In the genomic region with DNA sequence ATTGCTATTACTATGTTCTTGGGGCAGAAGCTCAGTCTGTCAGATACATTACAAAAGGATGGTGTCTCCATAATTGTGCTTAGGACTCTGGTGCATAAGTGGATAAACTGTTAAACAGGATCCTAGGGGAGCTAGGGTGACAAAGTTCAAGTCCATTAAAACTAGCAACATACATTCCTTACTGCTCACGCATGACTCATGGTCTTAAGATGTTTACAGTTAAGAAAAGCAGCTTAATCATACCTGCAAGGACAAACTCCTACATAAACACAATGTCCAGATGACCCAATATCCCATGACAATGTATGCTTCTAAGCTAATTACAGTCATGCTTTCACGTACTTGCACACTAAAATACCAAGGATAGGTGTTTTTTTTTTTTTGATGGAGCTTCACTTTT, we compare ENCODE assay signal across 15 cellular contexts. TPM values are rescaled to one million over a fixed set of nuclear protein-coding genes. Genes with fewer than 3 reads are reported as not detected.
DNase-seq lines count a peak whose midpoint lies in the region; ATAC-seq and TF ChIP-seq lines count a peak whose summit lies in the region.
"Had no signal": no experiment of that assay in that cellular context is flagged by ENCODE, and none has a peak within 500 bp of the region (broad histone marks: within the 10 kb centered on the region; RNA-seq: fewer than 3 reads in every experiment).

No MANE protein-coding gene starts in this region.

- intact Hi-C loops in heart left ventricle (cut with DNase I) = loop anchor here in 1 of 10 donors (5.0 kb wide), 1 partner anchor 39 kb away; the partner anchor contains the start of gene ZNF808

- TF ChIP-seq CTCF in choroid plexus epithelial cell (conservative IDR thresholded peaks at IDR 0.05; ENCODE audit: low read depth, low read length) (no peak), heart left ventricle (IDR thresholded peaks at IDR 0.05) (no peak)

- WGBS in heart left ventricle, 4 donors = 84 to 96% (median 92%) methylated on average over 2 of the region's 2 CpGs

- DNase-seq in EH (ENCODE audit: low read depth) (peak; percentile 61), LHCN-M2 (ENCODE audit: low read depth) (peak; percentile 67), choroid plexus epithelial cell (ENCODE audit: low read depth) (peak; percentile 71), kidney tubule cell (ENCODE audit: low spot score) (peak; percentile 55), NCI-H510A treated with DMSO at 0.1 percent for 48 hours (lab: John Stamatoyannopoulos, UW) (no peak), heart left ventricle (no peak)
- DNase-seq in stimulated activated CD8-positive, alpha-beta memory T cell treated with anti-CD3 and anti-CD28 coated beads, Interleukin-4, amount 100 ng/mL, for 48 hours = no peak
- DNase-seq: activated CD8-positive, alpha-beta T cell treated with anti-CD3 and anti-CD28 coated beads, Interleukin-2, amount 10 ng/mL, durations not matched to agents 7 days and 5 days; cortex of kidney; NCI-H1105 treated with DMSO at 0.1 percent for 48 hours; right lobe of liver; stimulated activated CD4-positive, alpha-beta T cell treated with anti-CD3 and anti-CD28 coated beads, Interleukin-4, amount 100 ng/mL, for 4 hours; transverse colon; WERI-Rb-1 had no signal

- H3K36me3 ChIP-seq in heart left ventricle = peaks cover 0 to 36% (median 13%) of the 10 kb centered on the region in 9 donors
- H3K36me3 ChIP-seq: right lobe of liver had no signal

- ATAC-seq in HG02885 (IDR thresholded peaks at IDR 0.05; ENCODE audit: poor library complexity, unreplicated experiment) (no peak), heart left ventricle (no peak)
- ATAC-seq: activated CD8-positive, alpha-beta T cell treated with anti-CD3 and anti-CD28 coated beads, Interleukin-2, amount 10 ng/mL, durations not matched to agents 7 days and 5 days; right lobe of liver had no signal

- peaks cover 0 to 65% (median 5%) of the 10 kb centered on the region in 12 donors for H3K9me3 ChIP-seq in heart left ventricle

- H3K4me1 ChIP-seq in heart left ventricle = peaks cover 0 to 16% (median 8%) of the 10 kb centered on the region in 12 donors

- H3K27me3 ChIP-seq in heart left ventricle = no peaks in the 10 kb centered on the region
- H3K27me3 ChIP-seq: right lobe of liver, transverse colon had no signal

- H3K4me3 ChIP-seq in choroid plexus epithelial cell (ENCODE audit: low read depth, low read length) = no peak overlapping the region
- no peak overlapping the region for H3K4me3 ChIP-seq in heart left ventricle
- H3K4me3 ChIP-seq: right lobe of liver, transverse colon had no signal

- no peak for TF ChIP-seq POLR2A in heart left ventricle (IDR thresholded peaks at IDR 0.05)

- H3K27ac ChIP-seq in heart left ventricle = no peak overlapping the region
- H3K27ac ChIP-seq: right lobe of liver, transverse colon, WERI-Rb-1 had no signal

RNA-seq across cellular contexts. Expression of gene ZNF701, which starts 3.5 kb away (rescaled TPM):
- total RNA-seq in LHCN-M2 (2014; rRNA removed) = 6.5 and 8.0 TPM in 2 replicates
- polyA plus RNA-seq in LHCN-M2 (2012) = 2.2 TPM
- 10 to 100 TPM in 8 of 9 donors, 1 to 10 TPM in 1; 8.3 to 26.6 (median 15.6) TPM for total RNA-seq in heart left ventricle
- polyA plus RNA-seq in heart left ventricle = 10 to 100 TPM in 1 of 2 donors, 1 to 10 TPM in 1; 8.6 to 16.0 TPM

RNA-seq across cellular contexts. Expression of gene ZNF808, which starts 39.1 kb away (rescaled TPM):
- total RNA-seq in LHCN-M2 (2014; rRNA removed) = 14.7 and 16.1 TPM in 2 replicates
- 3.2 TPM for polyA plus RNA-seq in LHCN-M2 (2012)
- total RNA-seq in heart left ventricle = 10 to 100 TPM; 16.6 to 46.1 (median 28.9) TPM
- polyA plus RNA-seq in heart left ventricle = 10 to 100 TPM in 1 of 2 donors, 1 to 10 TPM in 1; 8.3 to 11.7 TPM

Comparison
In these comparisons a context has a peak if more than half of its experiments do, and no peak if none do; other contexts are left out.
1. DNase-seq: peak in EH (single experiment), LHCN-M2 (single experiment), choroid plexus epithelial cell (single experiment) and kidney tubule cell (single experiment); none in NCI-H510A treated with DMSO at 0.1 percent for 48 hours (single experiment), stimulated activated CD8-positive, alpha-beta memory T cell treated with anti-CD3 and anti-CD28 coated beads, Interleukin-4, amount 100 ng/mL, for 48 hours (single experiment) and heart left ventricle (0 of 5).